Comparison of ENCODE assay signal across 16 cellular contexts in genomic region chr1:9001505-9002213, GRCh38. TPM values are rescaled to one million over a fixed set of nuclear protein-coding genes. Genes with fewer than 3 reads are reported as not detected.
A peak's percentile ranks its signal among the peaks of the same experiment; 100 is the strongest.
DNase-seq lines count a peak whose midpoint lies in the region; ATAC-seq and TF ChIP-seq lines count a peak whose summit lies in the region.
"Not testable (repeated sequence)": the region's sequence is repeated elsewhere in the genome, so short reads cannot be mapped to it uniquely, and the experiment has no call there.
"Had no signal": no experiment of that assay in that cellular context is flagged by ENCODE, and none has a peak within 500 bp of the region (broad histone marks: within the 10 kb centered on the region; RNA-seq: fewer than 3 reads in every experiment).

No MANE protein-coding gene starts in this region.

- H3K27ac ChIP-seq in RWPE2 (ENCODE audit: poor library complexity, severe bottlenecking) (peak overlapping the region; percentile 16), epithelial cell of prostate (peak overlapping the region; percentile 67), mucosa of rectum (ENCODE audit: low read depth in 2 of 2, low read length in 2 of 2) (peak overlapping the region; percentile 58 to 87)
- not testable (repeated sequence) for H3K27ac ChIP-seq in spleen

- peaks cover 27% of the 10 kb centered on the region for H3K4me1 Mint-ChIP-seq in Caco-2 (ENCODE audit: low read depth, unreplicated experiment)

- intact Hi-C loops in Caco-2 (cut with micrococcal nuclease; ENCODE audit: unreplicated experiment); spleen (cut with DNase I; ENCODE audit: low total_unique reads): not testable (repeated sequence)

- not testable (repeated sequence) for TF ChIP-seq CTCF in Caco-2 (IDR thresholded peaks at IDR 0.05; ENCODE audit: insufficient read depth in 1 of 2, low read depth in 1 of 2, low read length in 1 of 2, severe bottlenecking in 1 of 2, unreplicated experiment in 1 of 2); RWPE2 (IDR thresholded peaks at IDR 0.05; ENCODE audit: poor library complexity, severe bottlenecking); spleen (IDR thresholded peaks at IDR 0.05 in 8 of 11, conservative IDR thresholded peaks at IDR 0.05 in 3 of 11)

- POLR2A ChIA-PET in Caco-2 (lab: Charles Lee) = not testable (repeated sequence)

- 86 to 95% (median 91%) methylated on average over 14 of the region's 14 CpGs for WGBS in spleen, 5 donors

- CTCF ChIA-PET in Caco-2 (lab: Charles Lee) = not testable (repeated sequence)

- H3K27me3 Mint-ChIP-seq in Caco-2 (ENCODE audit: insufficient read depth, unreplicated experiment) = not testable (repeated sequence)

- H3K9me3 Mint-ChIP-seq in Caco-2 (ENCODE audit: unreplicated experiment) = not testable (repeated sequence)

- not testable (repeated sequence) for ATAC-seq in RWPE2 (ENCODE audit: low read depth)

- H3K36me3 Mint-ChIP-seq in Caco-2 (ENCODE audit: insufficient read depth, unreplicated experiment) = not testable (repeated sequence)

- BruUV-seq in Caco-2 (replicated peaks; lab: Mats Ljungman, UMichigan) = not testable (repeated sequence)

- H3K4me1 ChIP-seq in Caco-2 (peaks cover 52% of the 10 kb centered on the region), mucosa of rectum (ENCODE audit: control insufficient read depth in 2 of 2, insufficient read depth in 2 of 2, low read length in 2 of 2) (peaks cover 0 to 17% of the 10 kb centered on the region in 2 donors), spleen (peaks cover 0 to 15% (median 9%) of the 10 kb centered on the region in 6 donors)
- H3K4me1 ChIP-seq in RWPE2 (ENCODE audit: insufficient read depth, poor library complexity, severe bottlenecking) = not testable (repeated sequence)

- H3K9ac ChIP-seq in mucosa of rectum (ENCODE audit: low read depth in 1 of 2, low read length in 2 of 2) = not testable (repeated sequence)

- not testable (repeated sequence) for H3K27me3 ChIP-seq in Caco-2 (replicated peaks; ENCODE audit: control insufficient read depth, insufficient read depth, low read length); RWPE2 (ENCODE audit: insufficient read depth, poor library complexity, severe bottlenecking); mucosa of rectum (ENCODE audit: control insufficient read depth in 2 of 2, insufficient read depth in 2 of 2, low read length in 2 of 2); spleen (replicated peaks in 1 of 7)

- DNase-seq in Caco-2 (peak; percentile 78 to 86), HT-29 (ENCODE audit: low spot score) (peak; percentile 73), epithelial cell of prostate (ENCODE audit: low read depth, low spot score) (peak; percentile 65), kidney glomerular epithelial cell (lab: John Stamatoyannopoulos, UW) (peak; percentile 15), spleen (peak; percentile 34)
- DNase-seq in RWPE2 (ENCODE audit: low spot score) = not testable (repeated sequence)

- H3K4me3 ChIP-seq in Caco-2 (ENCODE audit: low read depth, low read length); RWPE2 (ENCODE audit: severe bottlenecking); spleen: not testable (repeated sequence)
- H3K4me3 ChIP-seq in mucosa of rectum (ENCODE audit: low read length in 2 of 2) = peak overlapping the region in 1 of 2 donors; percentile 17

- peak overlapping the region; percentile 72 for H3K4me3 Mint-ChIP-seq in Caco-2 (ENCODE audit: unreplicated experiment)

- not testable (repeated sequence) for TF ChIP-seq POLR2A in spleen (IDR thresholded peaks at IDR 0.05)

- H3K36me3 ChIP-seq in Caco-2 (ENCODE audit: control insufficient read depth, insufficient read depth, low read length); RWPE2 (ENCODE audit: low read depth); mucosa of rectum (ENCODE audit: control insufficient read depth in 2 of 2, insufficient read depth in 2 of 2, low read length in 2 of 2); spleen: not testable (repeated sequence)

- peak overlapping the region; percentile 91 for H3K27ac Mint-ChIP-seq in Caco-2 (ENCODE audit: unreplicated experiment)

- not testable (repeated sequence) for H3K9me3 ChIP-seq in Caco-2; RWPE2 (ENCODE audit: severe bottlenecking); mucosa of rectum (ENCODE audit: control insufficient read depth in 2 of 2, low read length in 2 of 2); spleen

RNA-seq across cellular contexts. Expression of gene SLC2A7, which starts 24.6 kb away (rescaled TPM):
- total RNA-seq in Caco-2 (2022) (not detected in 2 replicates), spleen (not detected)
- not detected in 2 replicates for total RNA-seq in HT-29 (2014; rRNA removed; shearing (Covaris generic))
- polyA plus RNA-seq in spleen = not detected
- total RNA-seq: Calu3; CD4-positive, alpha-beta T cell; H4; M059J; OCI-LY7; Right ventricle myocardium inferior; SJSA1 had no signal
- polyA plus RNA-seq: BJ, IgD-negative memory B cell had no signal

RNA-seq across cellular contexts. Expression of gene CA6, which starts 56.0 kb away (rescaled TPM):
- total RNA-seq in Caco-2 (2022) (not detected in 2 replicates), spleen (1 to 10 TPM in 1 of 7 donors, not detected in 6; 1.5 TPM)
- not detected in 2 replicates for total RNA-seq in HT-29 (2014; rRNA removed; shearing (Covaris generic))
- polyA plus RNA-seq in spleen = under 1 TPM; 0.11 to 0.16 (median 0.11) TPM
- total RNA-seq: Calu3, H4, M059J, OCI-LY7, SJSA1 had no signal
- polyA plus RNA-seq: BJ, IgD-negative memory B cell had no signal
